In genomic region chr3:25820372-25820771, GRCh38 we compare ENCODE assay signal across 10 cellular contexts. TPM values are rescaled to one million over a fixed set of nuclear protein-coding genes. Genes with fewer than 3 reads are reported as not detected.
DNase-seq lines count a peak whose midpoint lies in the region; ATAC-seq and TF ChIP-seq lines count a peak whose summit lies in the region.
"Had no signal": no experiment of that assay in that cellular context is flagged by ENCODE, and none has a peak within 500 bp of the region (broad histone marks: within the 10 kb centered on the region; RNA-seq: fewer than 3 reads in every experiment).

No MANE protein-coding gene starts in this region.

- H2AFZ ChIP-seq in neuron (ENCODE audit: low read depth, low read length): peak overlapping the region; percentile 8

- TF ChIP-seq CTCF in omental fat pad (IDR thresholded peaks at IDR 0.05): no peak

- no peaks in the 10 kb centered on the region for H3K9me3 ChIP-seq in neuron (ENCODE audit: low read length)

- peak; percentile 23 for ATAC-seq in GM19351 (IDR thresholded peaks at IDR 0.05; ENCODE audit: unreplicated experiment)
- no peak for ATAC-seq in omental fat pad (ENCODE audit: low FRiP score)
- ATAC-seq in HG03045 (IDR thresholded peaks at IDR 0.05; ENCODE audit: unreplicated experiment): no peak

- H3K4me3 ChIP-seq in neuron (ENCODE audit: low read length): no peak overlapping the region

- H3K27me3 ChIP-seq in neuron (ENCODE audit: insufficient read depth, low read length): no peaks in the 10 kb centered on the region

- peak; percentile 9 for DNase-seq in NCI-H1105 (lab: John Stamatoyannopoulos, UW)
- DNase-seq in epidermal melanocyte (ENCODE audit: insufficient read length, low spot score): peak; percentile 63
- DNase-seq in omental fat pad (ENCODE audit: low spot score): no peak
- DNase-seq in activated CD8-positive, alpha-beta memory T cell treated with anti-CD3 and anti-CD28 coated beads, Interleukin-2, amount 50 U/mL, for 4 hours: no peak
- no peak for DNase-seq in NCI-H187 treated with DMSO at 0.1 percent for 48 hours (lab: John Stamatoyannopoulos, UW)
- DNase-seq: left cardiac atrium, NCI-H1417 treated with DMSO at 0.1 percent for 48 hours had no signal

- peaks cover 7% of the 10 kb centered on the region for H3K4me1 ChIP-seq in neuron (ENCODE audit: insufficient read depth, low read length)

- H3K36me3 ChIP-seq in neuron (ENCODE audit: insufficient read depth, low read length): no peaks in the 10 kb centered on the region

RNA-seq across cellular contexts. Expression of gene OXSM, which starts 30.5 kb away (rescaled TPM):
- 1 to 10 TPM; 4.9 to 9.1 (median 6.9) TPM for total RNA-seq in omental fat pad

RNA-seq across cellular contexts. Expression of gene NGLY1, which starts 37.1 kb away (rescaled TPM):
- 10 to 100 TPM; 29.2 to 41.9 (median 35.9) TPM for total RNA-seq in omental fat pad

Comparison
In these comparisons a context has a peak if more than half of its experiments do, and no peak if none do; other contexts are left out.
1. DNase-seq: peak in NCI-H1105 (single experiment) and epidermal melanocyte (single experiment); none in omental fat pad (single experiment), activated CD8-positive, alpha-beta memory T cell treated with anti-CD3 and anti-CD28 coated beads, Interleukin-2, amount 50 U/mL, for 4 hours (single experiment) and NCI-H187 treated with DMSO at 0.1 percent for 48 hours (single experiment).